Comparison of ENCODE assay signal across 23 cellular contexts in genomic region chr2:208573559-208573958, GRCh38.
DNase-seq lines count a peak whose midpoint lies in the region; ATAC-seq, FAIRE-seq and TF ChIP-seq lines count a peak whose summit lies in the region.
"Had no signal": no experiment of that assay in that cellular context is flagged by ENCODE, and none has a peak within 500 bp of the region (broad histone marks: within the 10 kb centered on the region; RNA-seq: fewer than 3 reads in every experiment).

No MANE protein-coding gene starts in this region.

- no peak overlapping the region for H3K18ac ChIP-seq in H1 (ENCODE audit: extremely low read depth, low read length)

- peak; percentile 10 for DNase-seq in DMS53 (lab: John Stamatoyannopoulos, UW)
- no peak for DNase-seq in DMS53 treated with DMSO at 0.1 percent for 48 hours (lab: John Stamatoyannopoulos, UW; ENCODE audit: unreplicated experiment)
- DNase-seq in H1 (ENCODE audit: low read depth in 1 of 2, low spot score in 2 of 2) = no peak
- peak in 1 of 3 donors; percentile 51 for DNase-seq in mucosa of descending colon
- DNase-seq in upper lobe of right lung = no peak
- DNase-seq in DMS79 (lab: John Stamatoyannopoulos, UW) = no peak
- no peak for DNase-seq in activated CD8-positive, alpha-beta T cell treated with anti-CD3 and anti-CD28 coated beads, Interleukin-2, amount 10 ng/mL, durations not matched to agents 7 days and 5 days
- DNase-seq: AML-193, GF-D8, GOT3, KG1, MV-4-11, NCI-H1417 treated with DMSO at 0.1 percent for 48 hours, NCI-H1930, NCI-H345, NCI-H524 treated with DMSO at 0.1 percent for 48 hours, SHP77 had no signal

- no peaks in the 10 kb centered on the region for H3K79me1 ChIP-seq in H1 (ENCODE audit: low read depth, low read length)

- no peak overlapping the region for H2BK5ac ChIP-seq in H1 (ENCODE audit: low read depth, low read length)

- H3K36me3 Mint-ChIP-seq in activated CD8-positive, alpha-beta T cell treated with anti-CD3 and anti-CD28 coated beads, Interleukin-2, amount 10 ng/mL, durations not matched to agents 7 days and 5 days (ENCODE audit: low read depth) = no peaks in the 10 kb centered on the region

- no peak overlapping the region for H3K4ac ChIP-seq in H1 (replicated peaks; ENCODE audit: insufficient read length, low read depth, low read length)

- no peak for TF ChIP-seq RAD21 in H1 (IDR thresholded peaks at IDR 0.05 in 1 of 2, conservative IDR thresholded peaks at IDR 0.05 in 1 of 2; ENCODE audit: low read depth in 2 of 2, low read length in 2 of 2)

- no peak overlapping the region for H3K56ac ChIP-seq in H1 (replicated peaks; ENCODE audit: insufficient read length, low read depth, low read length)

- no peak overlapping the region for H4K8ac ChIP-seq in H1 (ENCODE audit: extremely low read depth, insufficient read depth, low read length)

- H2BK15ac ChIP-seq in H1 (ENCODE audit: low read length) = no peak overlapping the region

- H2AFZ ChIP-seq in H1 (ENCODE audit: low read length) = peak overlapping the region; percentile 73

- H3K9me3 Mint-ChIP-seq in activated CD8-positive, alpha-beta T cell treated with anti-CD3 and anti-CD28 coated beads, Interleukin-2, amount 10 ng/mL, durations not matched to agents 7 days and 5 days (ENCODE audit: insufficient read depth) = peaks cover 6% of the 10 kb centered on the region

- no peak overlapping the region for H3K23ac ChIP-seq in H1 (ENCODE audit: insufficient read length)

- no peaks in the 10 kb centered on the region for H3K23me2 ChIP-seq in H1 (ENCODE audit: low read depth, low read length)

- no peaks in the 10 kb centered on the region for H3K36me3 ChIP-seq in H1 (ENCODE audit: control insufficient read depth in 2 of 4, insufficient read depth in 4 of 4, low read length in 3 of 4)
- no peaks in the 10 kb centered on the region for H3K36me3 ChIP-seq in mucosa of descending colon (ENCODE audit: low read depth)
- H3K36me3 ChIP-seq in upper lobe of right lung = no peaks in the 10 kb centered on the region

- H3K27ac ChIP-seq in H1 (ENCODE audit: low read depth, low read length) (no peak overlapping the region), upper lobe of right lung (no peak overlapping the region)
- H3K27ac ChIP-seq: 22Rv1, C4-2B, SK-N-MC had no signal

- H3K4me3 Mint-ChIP-seq in activated CD8-positive, alpha-beta T cell treated with anti-CD3 and anti-CD28 coated beads, Interleukin-2, amount 10 ng/mL, durations not matched to agents 7 days and 5 days = no peak overlapping the region

- CTCF ChIA-PET in H1 (lab: Charles Lee; ENCODE audit: partially characterized antibody) = interaction anchor here (1.2 kb wide), 1 partner anchor 107 kb away, joined by 8 read pairs; no protein-coding TSS in a partner anchor
- CTCF ChIA-PET in activated CD8-positive, alpha-beta T cell treated with anti-CD3 and anti-CD28 coated beads, Interleukin-2, amount 10 ng/mL, durations not matched to agents 7 days and 5 days (lab: Charles Lee) = no interaction called here

- no peak for FAIRE-seq in H1 (lab: Jason Lieb, UNC)
- FAIRE-seq: D721Med, GM12878 had no signal

- H3K14ac ChIP-seq in H1 (ENCODE audit: insufficient read length) = no peak overlapping the region

- H3K4me1 ChIP-seq in H1 (replicated peaks in 1 of 4; ENCODE audit: control insufficient read depth in 3 of 4, insufficient read depth in 4 of 4, low read length in 3 of 4) (peaks cover 0 to 3% (median 1%) of the 10 kb centered on the region in 4 experiments; a peak in 2 of 7 replicates), mucosa of descending colon (ENCODE audit: low read depth) (no peaks in the 10 kb centered on the region), upper lobe of right lung (no peaks in the 10 kb centered on the region)

- no peaks in the 10 kb centered on the region for H3K4me1 Mint-ChIP-seq in activated CD8-positive, alpha-beta T cell treated with anti-CD3 and anti-CD28 coated beads, Interleukin-2, amount 10 ng/mL, durations not matched to agents 7 days and 5 days (ENCODE audit: low read depth)

- TF ChIP-seq CTCF in H1 (IDR thresholded peaks at IDR 0.05; ENCODE audit: control extremely low read depth in 1 of 3, insufficient read depth in 1 of 3, low read depth in 1 of 3, low read length in 3 of 3) (no peak), mucosa of descending colon (IDR thresholded peaks at IDR 0.05) (no peak), upper lobe of right lung (IDR thresholded peaks at IDR 0.05) (no peak)

- ATAC-seq in mucosa of descending colon (peak; percentile 75), upper lobe of right lung (peak; percentile 24), GM19397 (IDR thresholded peaks at IDR 0.05; ENCODE audit: unreplicated experiment) (no peak)
- no peak for ATAC-seq in activated CD8-positive, alpha-beta T cell treated with anti-CD3 and anti-CD28 coated beads, Interleukin-2, amount 10 ng/mL, durations not matched to agents 7 days and 5 days
- ATAC-seq: GM12878 had no signal

- no peak overlapping the region for H3K4me2 ChIP-seq in H1 (ENCODE audit: insufficient read depth in 1 of 2, low read depth in 2 of 2, low read length in 2 of 2)

- H3K27ac Mint-ChIP-seq in activated CD8-positive, alpha-beta T cell treated with anti-CD3 and anti-CD28 coated beads, Interleukin-2, amount 10 ng/mL, durations not matched to agents 7 days and 5 days = no peak overlapping the region

- 100% methylated on average over 1 of the region's 1 CpG; no CpG with 5 or more reads in 1 of the 2 experiments for WGBS in H1 (ENCODE audit: extremely low coverage in 1 of 2, insufficient coverage in 1 of 2, insufficient read length in 1 of 2, insufficient replicate concordance in 2 of 2, low coverage in 1 of 2, low lambda C conversion rate in 2 of 2, missing lambda C conversion rate in 1 of 2), 2 experiments

- POLR2A ChIA-PET in H1 (lab: Charles Lee; ENCODE audit: partially characterized antibody) = no interaction called here
- POLR2A ChIA-PET in activated CD8-positive, alpha-beta T cell treated with anti-CD3 and anti-CD28 coated beads, Interleukin-2, amount 10 ng/mL, durations not matched to agents 7 days and 5 days (lab: Charles Lee) = no interaction called here

- H2BK20ac ChIP-seq in H1 (ENCODE audit: low read length) = no peak overlapping the region

- no peak for TF ChIP-seq POLR2A in H1 (IDR thresholded peaks at IDR 0.05; ENCODE audit: control extremely low read depth in 1 of 2, low read depth in 2 of 2, low read length in 2 of 2)

- H2AK5ac ChIP-seq in H1 (ENCODE audit: low read depth, low read length) = no peak overlapping the region

- H4K91ac ChIP-seq in H1 (replicated peaks; ENCODE audit: insufficient read length, low read length) = no peak overlapping the region

- H4K20me1 ChIP-seq in H1 (replicated peaks in 1 of 2; ENCODE audit: control insufficient read depth in 1 of 2, insufficient read depth in 2 of 2, low read length in 2 of 2) = no peaks in the 10 kb centered on the region

- no peak overlapping the region for H2BK12ac ChIP-seq in H1 (ENCODE audit: low read depth, low read length)

- H4K5ac ChIP-seq in H1 (ENCODE audit: insufficient read length, low read depth, low read length) = no peak overlapping the region

- H3K9me3 ChIP-seq in H1 (ENCODE audit: insufficient read depth in 2 of 2, low read depth in 1 of 2, low read length in 1 of 2) (no peaks in the 10 kb centered on the region), mucosa of descending colon (peaks cover 4% of the 10 kb centered on the region), upper lobe of right lung (no peaks in the 10 kb centered on the region)

- no peak for TF ChIP-seq EP300 in H1 (IDR thresholded peaks at IDR 0.05; ENCODE audit: borderline replicate concordance in 1 of 2, low read depth in 2 of 2, low read length in 2 of 2)

- no peak overlapping the region for H3K9ac ChIP-seq in H1 (replicated peaks in 1 of 4; ENCODE audit: extremely low read depth in 1 of 4, low read depth in 3 of 4, low read length in 3 of 4)

- H3K4me3 ChIP-seq in H1 (ENCODE audit: extremely low read depth in 1 of 4, insufficient read depth in 2 of 4, low read depth in 3 of 4, low read length in 4 of 4) (no peak overlapping the region), mucosa of descending colon (no peak overlapping the region), upper lobe of right lung (no peak overlapping the region)
- H3K4me3 ChIP-seq: GM12878, SK-N-MC had no signal

- H3K27me3 ChIP-seq in H1 (replicated peaks in 1 of 4; ENCODE audit: control insufficient read depth in 3 of 4, extremely low read depth in 1 of 4, insufficient read depth in 3 of 4, low read length in 3 of 4) = no peaks in the 10 kb centered on the region
- no peaks in the 10 kb centered on the region for H3K27me3 ChIP-seq in upper lobe of right lung

- H2BK120ac ChIP-seq in H1 (replicated peaks; ENCODE audit: low read depth, low read length) = no peak overlapping the region

- no peaks in the 10 kb centered on the region for H3K79me2 ChIP-seq in H1 (ENCODE audit: control insufficient read depth in 1 of 2, insufficient read depth in 2 of 2, low read length in 2 of 2)

- no peaks in the 10 kb centered on the region for H3K27me3 Mint-ChIP-seq in activated CD8-positive, alpha-beta T cell treated with anti-CD3 and anti-CD28 coated beads, Interleukin-2, amount 10 ng/mL, durations not matched to agents 7 days and 5 days (ENCODE audit: low read depth)

- intact Hi-C loops in mucosa of descending colon (cut with DNase I, micrococcal nuclease) = no loop called here
- intact Hi-C loops in upper lobe of right lung (cut with DNase I) = no loop called here

TF ChIP-seq in H1, 55 proteins besides CTCF, POLR2A, EP300 and RAD21:
- TF ChIP-seq SP1 (IDR thresholded peaks at IDR 0.05; ENCODE audit: low read depth, low read length) = no peak
- TF ChIP-seq POU5F1 (IDR thresholded peaks at IDR 0.05; ENCODE audit: low read depth, low read length) = no peak
- TF ChIP-seq TAF1 (IDR thresholded peaks at IDR 0.05; ENCODE audit: low read depth, low read length) = no peak
- no peak for TF ChIP-seq SIRT6 (IDR thresholded peaks at IDR 0.05; ENCODE audit: low read length)
- TF ChIP-seq HDAC6 (IDR thresholded peaks at IDR 0.05; ENCODE audit: low read depth, low read length) = no peak

Comparison
In these comparisons a context has a peak if more than half of its experiments do, and no peak if none do; other contexts are left out.
1. ATAC-seq: peak in mucosa of descending colon (single experiment) and upper lobe of right lung (single experiment); none in GM19397 (single experiment) and activated CD8-positive, alpha-beta T cell treated with anti-CD3 and anti-CD28 coated beads, Interleukin-2, amount 10 ng/mL, durations not matched to agents 7 days and 5 days (single experiment).